12 cellular contexts compared by ENCODE assay signal in genomic region chr12:56377310-56377988, GRCh38. TPM values are rescaled to one million over a fixed set of nuclear protein-coding genes. Genes with fewer than 3 reads are reported as not detected.
DNase-seq lines count a peak whose midpoint lies in the region; ATAC-seq and TF ChIP-seq lines count a peak whose summit lies in the region.
"Had no signal": no experiment of that assay in that cellular context is flagged by ENCODE, and none has a peak within 500 bp of the region (broad histone marks: within the 10 kb centered on the region; RNA-seq: fewer than 3 reads in every experiment).

No MANE protein-coding gene starts in this region.

- no peak overlapping the region for H3K4me3 ChIP-seq in HUES48 (ENCODE audit: low read depth, low read length)
- H3K4me3 ChIP-seq in astrocyte of the spinal cord (ENCODE audit: low read depth, low read length) = no peak overlapping the region
- no peak overlapping the region for H3K4me3 ChIP-seq in mesenchymal stem cell (ENCODE audit: insufficient read depth in 1 of 2, low read depth in 1 of 2, low read length in 2 of 2)
- H3K4me3 ChIP-seq: mucosa of descending colon, upper lobe of left lung had no signal

- H3K4ac ChIP-seq in mesenchymal stem cell (ENCODE audit: low read depth in 1 of 2, low read length in 2 of 2) = no peak overlapping the region

- no peak for ATAC-seq in HG03025 (IDR thresholded peaks at IDR 0.05; ENCODE audit: low FRiP score, unreplicated experiment)
- no peak for ATAC-seq in GM21737 (IDR thresholded peaks at IDR 0.05; ENCODE audit: unreplicated experiment)
- ATAC-seq: mucosa of descending colon had no signal

- DNase-seq in Daoy (ENCODE audit: low read depth) = peak; percentile 50
- DNase-seq in astrocyte of the spinal cord (ENCODE audit: low read depth, low spot score) = peak; percentile 8
- DNase-seq in mesenchymal stem cell = peak; percentile 21
- no peak for DNase-seq in NCI-H187 treated with DMSO at 0.1 percent for 48 hours (lab: John Stamatoyannopoulos, UW)
- no peak for DNase-seq in NCI-H524 treated with DMSO at 0.1 percent for 48 hours (lab: John Stamatoyannopoulos, UW)
- DNase-seq: GF-D8, mucosa of descending colon, NCI-H446, upper lobe of left lung had no signal

- no peak overlapping the region for H2BK12ac ChIP-seq in mesenchymal stem cell (ENCODE audit: low read length in 2 of 2)

- H3K4me2 ChIP-seq in mesenchymal stem cell (ENCODE audit: low read length, poor library complexity, severe bottlenecking) = no peak overlapping the region

- no peak for TF ChIP-seq CTCF in astrocyte of the spinal cord (IDR thresholded peaks at IDR 0.05; ENCODE audit: low read depth, low read length)

- H3K27me3 ChIP-seq in HUES48 (ENCODE audit: control insufficient read depth, insufficient read depth, low read length) (no peaks in the 10 kb centered on the region), mesenchymal stem cell (ENCODE audit: control insufficient read depth in 1 of 2, insufficient read depth in 1 of 2, low read length in 2 of 2) (peaks cover 0 to 4% of the 10 kb centered on the region in 2 experiments)
- H3K27me3 ChIP-seq: upper lobe of left lung had no signal

- H3K9me3 ChIP-seq in HUES48 (ENCODE audit: control insufficient read depth, insufficient read depth, low read length) (no peaks in the 10 kb centered on the region), mesenchymal stem cell (ENCODE audit: control insufficient read depth, low read length) (no peaks in the 10 kb centered on the region)
- H3K9me3 ChIP-seq: mucosa of descending colon, upper lobe of left lung had no signal

- H3K27ac ChIP-seq in HUES48 (ENCODE audit: low read depth, low read length) (peak overlapping the region; percentile 65), mesenchymal stem cell (ENCODE audit: low read length, poor library complexity, severe bottlenecking) (no peak overlapping the region)
- H3K27ac ChIP-seq: upper lobe of left lung had no signal

- H3K4me1 ChIP-seq in HUES48 (ENCODE audit: control insufficient read depth, insufficient read depth, low read length) (peaks cover 7% of the 10 kb centered on the region), mesenchymal stem cell (ENCODE audit: control insufficient read depth, insufficient read depth, low read depth, low read length) (peaks cover 9% of the 10 kb centered on the region)

- H2BK15ac ChIP-seq in mesenchymal stem cell (ENCODE audit: low read depth, poor library complexity, severe bottlenecking) = no peak overlapping the region

- H2AFZ ChIP-seq in mesenchymal stem cell (ENCODE audit: low read depth, low read length) = no peak overlapping the region

- no peak overlapping the region for H2BK5ac ChIP-seq in mesenchymal stem cell (ENCODE audit: low read depth, low read length, poor library complexity, severe bottlenecking)

- no peaks in the 10 kb centered on the region for H3K79me1 ChIP-seq in mesenchymal stem cell (replicated peaks; ENCODE audit: low read length, poor library complexity, severe bottlenecking)

- H3K14ac ChIP-seq in mesenchymal stem cell (ENCODE audit: low read length in 2 of 2) = no peak overlapping the region

- H3K18ac ChIP-seq in mesenchymal stem cell (ENCODE audit: low read depth in 1 of 2, low read length in 2 of 2) = no peak overlapping the region

- no peak overlapping the region for H2BK120ac ChIP-seq in mesenchymal stem cell (ENCODE audit: low read depth, low read length)

- H3K9ac ChIP-seq in HUES48 (ENCODE audit: low read depth, low read length) (0 out of 2 replicates have a peak overlapping the region, but pooled peaks have one; percentile 10), mesenchymal stem cell (ENCODE audit: low read length) (no peak overlapping the region)

- in situ Hi-C loops in astrocyte of the spinal cord (cut with HindIII; ENCODE audit: low sequenced_read_pairs) = no loop called here

- WGBS in mesenchymal stem cell = 91% methylated on average over 3 of the region's 4 CpGs

- no peak overlapping the region for H2AK5ac ChIP-seq in mesenchymal stem cell (ENCODE audit: low read length, severe bottlenecking)

- H4K8ac ChIP-seq in mesenchymal stem cell (ENCODE audit: low read length) = no peak overlapping the region

- no peak overlapping the region for H3K23ac ChIP-seq in mesenchymal stem cell (ENCODE audit: low read length in 2 of 2)

- H3K36me3 ChIP-seq in HUES48 (ENCODE audit: control insufficient read depth, insufficient read depth, low read length) (no peaks in the 10 kb centered on the region), mesenchymal stem cell (ENCODE audit: control insufficient read depth in 1 of 2, insufficient read depth in 2 of 2, low read depth in 1 of 2, low read length in 2 of 2) (no peaks in the 10 kb centered on the region)
- H3K36me3 ChIP-seq: upper lobe of left lung had no signal

- H4K91ac ChIP-seq in mesenchymal stem cell (ENCODE audit: low read length) = no peak overlapping the region

RNA-seq across cellular contexts. Expression of gene APOF, which starts 14.8 kb away (rescaled TPM):
- 0.40 TPM in 1 of 2 replicates, not detected in the other for total RNA-seq in Daoy (2014; rRNA removed; shearing (Covaris generic))
- polyA plus RNA-seq in mesenchymal stem cell (2013, experiment 1 of 2) = not detected
- polyA plus RNA-seq in mesenchymal stem cell (2013, experiment 2 of 2) = not detected
- total RNA-seq: mucosa of descending colon had no signal

RNA-seq across cellular contexts. Expression of gene STAT2, which starts 17.5 kb away (rescaled TPM):
- 41.4 and 47.1 TPM in 2 replicates for total RNA-seq in Daoy (2014; rRNA removed; shearing (Covaris generic))
- 111 TPM for polyA plus RNA-seq in mesenchymal stem cell (2013, experiment 1 of 2)
- 103 TPM for polyA plus RNA-seq in mesenchymal stem cell (2013, experiment 2 of 2)

RNA-seq across cellular contexts. Expression of gene IL23A, which starts 38.8 kb away (rescaled TPM):
- 1.1 TPM in 1 of 2 replicates, not detected in the other for total RNA-seq in Daoy (2014; rRNA removed; shearing (Covaris generic))
- polyA plus RNA-seq in mesenchymal stem cell (2013, experiment 1 of 2) = 0.06 TPM
- polyA plus RNA-seq in mesenchymal stem cell (2013, experiment 2 of 2) = not detected

RNA-seq across cellular contexts. Expression of gene PAN2, which starts 43.6 kb away (rescaled TPM):
- total RNA-seq in Daoy (2014; rRNA removed; shearing (Covaris generic)) = 18.3 and 19.9 TPM in 2 replicates
- 7.4 TPM for polyA plus RNA-seq in mesenchymal stem cell (2013, experiment 1 of 2)
- 7.1 TPM for polyA plus RNA-seq in mesenchymal stem cell (2013, experiment 2 of 2)

Comparison
In these comparisons a context has a peak if more than half of its experiments do, and no peak if none do; other contexts are left out.
1. DNase-seq: peak in Daoy (single experiment), astrocyte of the spinal cord (single experiment) and mesenchymal stem cell (single experiment); none in NCI-H187 treated with DMSO at 0.1 percent for 48 hours (single experiment) and NCI-H524 treated with DMSO at 0.1 percent for 48 hours (single experiment).